1 cellular context compared by ENCODE assay signal in genomic region chr14:92451245-92451644, GRCh38.
TF ChIP-seq lines count a peak whose summit lies in the region.

No MANE protein-coding gene starts in this region.

TF ChIP-seq in GM23338, 12 proteins besides CTCF, POLR2A, EP300 and RAD21 (continued from another document):
- TF ChIP-seq ZNF462 (CRISPR knock-in tag; IDR thresholded peaks at IDR 0.05) (no peak), STAT1 (IDR thresholded peaks at IDR 0.05; ENCODE audit: unreplicated experiment) (no peak), EZH2 (IDR thresholded peaks at IDR 0.05; ENCODE audit: low read depth, unreplicated experiment) (no peak), ZNF114 (CRISPR knock-in tag; IDR thresholded peaks at IDR 0.05) (no peak), NANOG (IDR thresholded peaks at IDR 0.05; ENCODE audit: borderline replicate concordance) (no peak), POLR2AphosphoS5 (IDR thresholded peaks at IDR 0.05; ENCODE audit: low read depth) (no peak), ZNF331 (CRISPR knock-in tag; IDR thresholded peaks at IDR 0.05; ENCODE audit: low read depth) (no peak), REST (IDR thresholded peaks at IDR 0.05; ENCODE audit: unreplicated experiment) (no peak)
